In the genomic region with DNA sequence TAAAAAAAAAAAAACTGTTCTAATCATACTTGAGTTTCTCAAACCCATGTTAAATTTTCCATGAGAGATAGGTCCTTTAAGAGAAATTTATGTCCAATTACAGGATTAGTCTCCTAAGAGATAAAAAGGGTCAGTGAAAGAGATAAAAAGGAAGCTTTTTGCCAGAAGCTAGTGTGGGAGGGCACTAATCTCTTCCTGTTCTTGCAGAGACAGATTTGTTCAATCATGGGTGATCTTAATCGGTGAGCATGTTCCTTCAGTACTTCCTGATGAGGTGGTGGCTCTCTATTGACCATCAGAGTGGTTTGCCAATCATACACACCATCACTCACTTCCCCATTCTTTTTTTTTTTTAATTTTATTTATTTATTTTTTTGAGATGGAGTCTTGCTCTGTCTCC, we compare ENCODE assay signal across 24 cellular contexts. TPM values are rescaled to one million over a fixed set of nuclear protein-coding genes. Genes with fewer than 3 reads are reported as not detected.
DNase-seq lines count a peak whose midpoint lies in the region; ATAC-seq and TF ChIP-seq lines count a peak whose summit lies in the region.
"Had no signal": no experiment of that assay in that cellular context is flagged by ENCODE, and none has a peak within 500 bp of the region (broad histone marks: within the 10 kb centered on the region; RNA-seq: fewer than 3 reads in every experiment).

No MANE protein-coding gene starts in this region.

- H2AFZ ChIP-seq in PC-3 (ENCODE audit: low read length) = no peak overlapping the region
- H2AFZ ChIP-seq: parathyroid adenoma had no signal

- H3K9me3 ChIP-seq in PC-3 (ENCODE audit: low read length) (no peaks in the 10 kb centered on the region), transverse colon (no peaks in the 10 kb centered on the region), endodermal cell (ENCODE audit: control insufficient read depth, low read length) (no peaks in the 10 kb centered on the region)
- H3K9me3 ChIP-seq: A549 had no signal

- H3K4me1 Mint-ChIP-seq in endodermal cell = peaks cover 2% of the 10 kb centered on the region

- H4K20me1 ChIP-seq in PC-3 (ENCODE audit: low read length) = no peaks in the 10 kb centered on the region

- H3K36me3 ChIP-seq in PC-3 (ENCODE audit: low read depth, low read length) (no peaks in the 10 kb centered on the region), transverse colon (no peaks in the 10 kb centered on the region), endodermal cell (ENCODE audit: control insufficient read depth, insufficient read depth, low read length) (no peaks in the 10 kb centered on the region)

- no peak for TF ChIP-seq POLR2A in transverse colon (IDR thresholded peaks at IDR 0.05)

- CTCF ChIA-PET in PC-3 (lab: Charles Lee) = interaction anchor here (0.7 kb wide), 1 partner anchor 329 kb away, joined by 3 read pairs; no protein-coding TSS in a partner anchor

- no peaks in the 10 kb centered on the region for H3K4me1 ChIP-seq in PC-3 (ENCODE audit: insufficient read depth, low read length)
- H3K4me1 ChIP-seq in transverse colon = peaks cover 0 to 3% (median 0%) of the 10 kb centered on the region in 4 donors
- H3K4me1 ChIP-seq in endodermal cell (ENCODE audit: control insufficient read depth, insufficient read depth, low read length) = no peaks in the 10 kb centered on the region
- H3K4me1 ChIP-seq: A549, parathyroid adenoma had no signal

- H3K9ac ChIP-seq in PC-3 (ENCODE audit: low read length) (no peak overlapping the region), endodermal cell (ENCODE audit: extremely low read depth, low read length, poor library complexity, severe bottlenecking) (no peak overlapping the region)
- H3K9ac ChIP-seq: parathyroid adenoma had no signal

- H3K79me2 ChIP-seq in PC-3 (ENCODE audit: low read length) = no peaks in the 10 kb centered on the region
- H3K79me2 ChIP-seq: parathyroid adenoma had no signal

- WGBS in transverse colon (ENCODE audit: low coverage in 1 of 2), 2 donors = 40 to 64% methylated on average over 1 of the region's 1 CpG
- WGBS in endodermal cell (ENCODE audit: insufficient coverage in 1 of 2, insufficient read length in 1 of 2), 2 experiments = 71 to 91% methylated on average over 1 of the region's 1 CpG

- POLR2A ChIA-PET in PC-3 (lab: Charles Lee; ENCODE audit: unreplicated experiment) = no interaction called here

- no peak overlapping the region for H3K27ac ChIP-seq in PC-3 (ENCODE audit: low read length)
- H3K27ac ChIP-seq in transverse colon = no peak overlapping the region
- no peak overlapping the region for H3K27ac ChIP-seq in endodermal cell (ENCODE audit: low read depth, low read length)
- H3K27ac ChIP-seq: A549, parathyroid adenoma, SK-N-MC had no signal

- no peaks in the 10 kb centered on the region for H3K9me3 Mint-ChIP-seq in endodermal cell

- DNase-seq in AML-193 (lab: John Stamatoyannopoulos, UW) = peak; percentile 83 to 90
- DNase-seq in Kasumi-1 (lab: John Stamatoyannopoulos, UW) = peak; percentile 54 to 65
- DNase-seq in PC-3 = no peak
- DNase-seq in left colon = no peak
- DNase-seq in transverse colon = no peak
- DNase-seq in endodermal cell = no peak
- no peak for DNase-seq in stimulated activated CD4-positive, alpha-beta T cell treated with anti-CD3 and anti-CD28 coated beads, Interleukin-1b, Interleukin-23, amount 100 ng/mL, for 48 hours
- DNase-seq in activated gamma-delta T cell treated with Interleukin-2 at 50 U/mL for 16 hours = no peak
- DNase-seq: activated CD4-positive, alpha-beta T cell treated with anti-CD3 and anti-CD28 coated beads, Interleukin-2, amount 10 ng/mL, durations not matched to agents 7 days and 5 days; activated CD8-positive, alpha-beta memory T cell treated with anti-CD3 and anti-CD28 coated beads, Interleukin-2, amount 50 U/mL, for 4 hours; CD4-positive, CD25-positive, alpha-beta regulatory T cell; cortex of kidney; foreskin fibroblast; hippocampal formation; islet precursor cell; mesenchymal stem cell; NCI-H1092 treated with DMSO at 0.1 percent for 48 hours; NCI-H2081 treated with DMSO at 0.1 percent for 48 hours; NCI-H510A treated with DMSO at 0.1 percent for 48 hours; stimulated activated naive CD8-positive, alpha-beta T cell treated with anti-CD3 and anti-CD28 coated beads, Interleukin-15, amount 100 ng/mL, for 72 hours had no signal

- H3K36me3 Mint-ChIP-seq in endodermal cell (ENCODE audit: low read depth) = no peaks in the 10 kb centered on the region
- H3K36me3 Mint-ChIP-seq: CD4-positive, CD25-positive, alpha-beta regulatory T cell; natural killer cell treated with Interleukin-12 subunit alpha and Interleukin-12 subunit beta and Interleukin-15 and Interleukin-18, amount 100 ng/mL, for 72 hours had no signal

- H3K27me3 ChIP-seq in PC-3 (ENCODE audit: low read length) (no peaks in the 10 kb centered on the region), transverse colon (no peaks in the 10 kb centered on the region), endodermal cell (ENCODE audit: control insufficient read depth, insufficient read depth, low read length, poor library complexity, severe bottlenecking) (no peaks in the 10 kb centered on the region)

- no peak for TF ChIP-seq EP300 in transverse colon (IDR thresholded peaks at IDR 0.05; ENCODE audit: low read depth)

- no peaks in the 10 kb centered on the region for H3F3A ChIP-seq in PC-3 (ENCODE audit: low read length, unreplicated experiment)

- no peak overlapping the region for H3K27ac Mint-ChIP-seq in endodermal cell
- H3K27ac Mint-ChIP-seq: activated CD4-positive, alpha-beta T cell treated with anti-CD3 and anti-CD28 coated beads, Interleukin-2, amount 10 ng/mL, durations not matched to agents 7 days and 5 days; stimulated activated naive CD8-positive, alpha-beta T cell treated with anti-CD3 and anti-CD28 coated beads, Interleukin-15, amount 100 ng/mL, for 72 hours had no signal

- H3K4me3 ChIP-seq in PC-3 (ENCODE audit: low read length) (no peak overlapping the region), transverse colon (no peak overlapping the region), endodermal cell (ENCODE audit: low read length) (no peak overlapping the region)
- H3K4me3 ChIP-seq: A549, SK-N-MC had no signal

- no peaks in the 10 kb centered on the region for H3K27me3 Mint-ChIP-seq in endodermal cell (ENCODE audit: insufficient read depth)
- H3K27me3 Mint-ChIP-seq: activated CD4-positive, alpha-beta T cell treated with anti-CD3 and anti-CD28 coated beads, Interleukin-2, amount 10 ng/mL, durations not matched to agents 7 days and 5 days; stimulated activated naive CD8-positive, alpha-beta T cell treated with anti-CD3 and anti-CD28 coated beads, Interleukin-15, amount 100 ng/mL, for 72 hours had no signal

- no peaks in the 10 kb centered on the region; the same call in 1 of the 2 replicates for H3K9me2 ChIP-seq in PC-3 (replicated peaks; ENCODE audit: low read length)

- in situ Hi-C loops in transverse colon (cut with MboI; ENCODE audit: low pct_ligation_motif_present in 1 of 4, low pct_unique_long_range_greater_than_20kb in 1 of 4, low sequenced_read_pairs in 3 of 4) = no loop called here

- H3K4me2 ChIP-seq in PC-3 (ENCODE audit: low read length) = no peak overlapping the region
- H3K4me2 ChIP-seq: A549 had no signal

- no peak overlapping the region for H3K4me3 Mint-ChIP-seq in endodermal cell
- H3K4me3 Mint-ChIP-seq: activated CD4-positive, alpha-beta T cell treated with anti-CD3 and anti-CD28 coated beads, Interleukin-2, amount 10 ng/mL, durations not matched to agents 7 days and 5 days; CD4-positive, CD25-positive, alpha-beta regulatory T cell; natural killer cell treated with Interleukin-12 subunit alpha and Interleukin-12 subunit beta and Interleukin-15 and Interleukin-18, amount 100 ng/mL, for 72 hours; stimulated activated naive CD8-positive, alpha-beta T cell treated with anti-CD3 and anti-CD28 coated beads, Interleukin-15, amount 100 ng/mL, for 72 hours had no signal

- ATAC-seq in PC-3 = 0 out of 2 replicates have a peak, but pooled peaks have one; percentile 23
- ATAC-seq in left colon = peak; percentile 36
- ATAC-seq: A549; natural killer cell treated with Interleukin-12 subunit alpha and Interleukin-12 subunit beta and Interleukin-15 and Interleukin-18, amount 100 ng/mL, for 72 hours; stimulated activated naive CD8-positive, alpha-beta T cell treated with anti-CD3 and anti-CD28 coated beads, Interleukin-15, amount 100 ng/mL, for 72 hours had no signal

- intact Hi-C loops in PC-3 (cut with micrococcal nuclease) = no loop called here
- intact Hi-C loops in left colon (cut with DNase I, micrococcal nuclease) = no loop called here
- intact Hi-C loops in transverse colon (cut with DNase I; ENCODE audit: low total_unique reads) = no loop called here

- no TSS peak for BruUV-seq in PC-3 (replicated peaks; lab: Mats Ljungman, UMichigan)

- TF ChIP-seq CTCF in PC-3 (conservative IDR thresholded peaks at IDR 0.05; ENCODE audit: low read depth, low read length) (no peak), transverse colon (IDR thresholded peaks at IDR 0.05) (no peak), endodermal cell (conservative IDR thresholded peaks at IDR 0.05) (no peak)

RNA-seq across cellular contexts. Expression of a gene that starts 16.9 kb away (rescaled TPM):
- total RNA-seq in PC-3 (2014; rRNA removed) = 20.4 and 21.3 TPM in 2 replicates
- total RNA-seq in left colon = 100 to 1,000 TPM; 228 to 258 TPM
- total RNA-seq in transverse colon = 100 to 1,000 TPM; 207 to 592 (median 406) TPM
- total RNA-seq in endodermal cell = 100 to 1,000 TPM in 1 of 2 donors, 10 to 100 TPM in 1; 78.0 to 105 TPM
- 13.9 TPM for polyA plus RNA-seq in endodermal cell (2013, experiment 1 of 2)
- 19.6 TPM for polyA plus RNA-seq in endodermal cell (2013, experiment 2 of 2)

Comparison
In these comparisons a context has a peak if more than half of its experiments do, and no peak if none do; other contexts are left out.
1. DNase-seq: peak in AML-193 (2 of 2) and Kasumi-1 (2 of 2); none in PC-3 (single experiment), left colon (0 of 2), transverse colon (single experiment), endodermal cell (single experiment), stimulated activated CD4-positive, alpha-beta T cell treated with anti-CD3 and anti-CD28 coated beads, Interleukin-1b, Interleukin-23, amount 100 ng/mL, for 48 hours (single experiment) and activated gamma-delta T cell treated with Interleukin-2 at 50 U/mL for 16 hours (single experiment).